9 cellular contexts compared by ENCODE assay signal in genomic region chr11:15969281-15969680, GRCh38.
DNase-seq lines count a peak whose midpoint lies in the region; ATAC-seq and TF ChIP-seq lines count a peak whose summit lies in the region.
"Had no signal": no experiment of that assay in that cellular context is flagged by ENCODE, and none has a peak within 500 bp of the region (broad histone marks: within the 10 kb centered on the region; RNA-seq: fewer than 3 reads in every experiment).

No MANE protein-coding gene starts in this region.

- H3K36me3 Mint-ChIP-seq in activated CD8-positive, alpha-beta T cell treated with anti-CD3 and anti-CD28 coated beads for 36 hours (ENCODE audit: low read depth) = no peaks in the 10 kb centered on the region

- DNase-seq in GM04503 (ENCODE audit: low read depth) (peak; percentile 34), H4 (ENCODE audit: low spot score) (peak; percentile 89), NB4 (ENCODE audit: low read depth) (peak; percentile 78), dedifferentiated amniotic fluid mesenchymal stem cell (ENCODE audit: extremely low spot score) (peak; percentile 80), medulla oblongata (ENCODE audit: extremely low spot score) (peak; percentile 84), GF-D8 (lab: John Stamatoyannopoulos, UW) (no peak), germinal center (ENCODE audit: low spot score) (no peak)
- no peak for DNase-seq in activated CD8-positive, alpha-beta T cell treated with anti-CD3 and anti-CD28 coated beads for 36 hours

- H3K9me3 Mint-ChIP-seq in activated CD8-positive, alpha-beta T cell treated with anti-CD3 and anti-CD28 coated beads for 36 hours = no peaks in the 10 kb centered on the region
- H3K9me3 Mint-ChIP-seq: T-helper 1 cell treated with Interleukin-12 subunit alpha and Interleukin-12 subunit beta and Interleukin-4 antibody, amounts not matched to agents 30 μg/mL and 1 μg/mL, for 36 hours had no signal

- no peaks in the 10 kb centered on the region for H3K27me3 Mint-ChIP-seq in activated CD8-positive, alpha-beta T cell treated with anti-CD3 and anti-CD28 coated beads for 36 hours

- no peak overlapping the region for H3K4me3 Mint-ChIP-seq in activated CD8-positive, alpha-beta T cell treated with anti-CD3 and anti-CD28 coated beads for 36 hours
- H3K4me3 Mint-ChIP-seq: T-helper 1 cell treated with Interleukin-12 subunit alpha and Interleukin-12 subunit beta and Interleukin-4 antibody, amounts not matched to agents 30 μg/mL and 1 μg/mL, for 36 hours had no signal

- POLR2A ChIA-PET in activated CD8-positive, alpha-beta T cell treated with anti-CD3 and anti-CD28 coated beads for 36 hours (lab: Charles Lee) = no interaction called here

- H3K4me1 Mint-ChIP-seq in activated CD8-positive, alpha-beta T cell treated with anti-CD3 and anti-CD28 coated beads for 36 hours (ENCODE audit: low read depth) = peaks cover 2% of the 10 kb centered on the region

- no peak for ATAC-seq in activated CD8-positive, alpha-beta T cell treated with anti-CD3 and anti-CD28 coated beads for 36 hours

- TF ChIP-seq POLR2A in NB4 (IDR thresholded peaks at IDR 0.05; ENCODE audit: extremely low read depth, insufficient read length) = no peak

- peak overlapping the region; percentile 43 for H3K4me3 ChIP-seq in NB4 (ENCODE audit: low read depth, low read length)

- CTCF ChIA-PET in activated CD8-positive, alpha-beta T cell treated with anti-CD3 and anti-CD28 coated beads for 36 hours (lab: Charles Lee) = no interaction called here

- no peak for TF ChIP-seq CTCF in NB4 (IDR thresholded peaks at IDR 0.05; ENCODE audit: low read depth, low read length)
- TF ChIP-seq CTCF in activated CD8-positive, alpha-beta T cell treated with anti-CD3 and anti-CD28 coated beads for 36 hours (IDR thresholded peaks at IDR 0.05) = no peak

- intact Hi-C loops in activated CD8-positive, alpha-beta T cell treated with anti-CD3 and anti-CD28 coated beads for 36 hours (cut with micrococcal nuclease) = no loop called here

- H3K27ac Mint-ChIP-seq in activated CD8-positive, alpha-beta T cell treated with anti-CD3 and anti-CD28 coated beads for 36 hours = no peak overlapping the region
- H3K27ac Mint-ChIP-seq: T-helper 1 cell treated with Interleukin-12 subunit alpha and Interleukin-12 subunit beta and Interleukin-4 antibody, amounts not matched to agents 30 μg/mL and 1 μg/mL, for 36 hours had no signal

Comparison
In these comparisons a context has a peak if more than half of its experiments do, and no peak if none do; other contexts are left out.
1. DNase-seq: peak in GM04503 (single experiment), H4 (single experiment), NB4 (single experiment), dedifferentiated amniotic fluid mesenchymal stem cell (single experiment) and medulla oblongata (single experiment); none in GF-D8 (single experiment), germinal center (single experiment) and activated CD8-positive, alpha-beta T cell treated with anti-CD3 and anti-CD28 coated beads for 36 hours (single experiment).